Comparison of ENCODE assay signal across 9 cellular contexts in the genomic region with DNA sequence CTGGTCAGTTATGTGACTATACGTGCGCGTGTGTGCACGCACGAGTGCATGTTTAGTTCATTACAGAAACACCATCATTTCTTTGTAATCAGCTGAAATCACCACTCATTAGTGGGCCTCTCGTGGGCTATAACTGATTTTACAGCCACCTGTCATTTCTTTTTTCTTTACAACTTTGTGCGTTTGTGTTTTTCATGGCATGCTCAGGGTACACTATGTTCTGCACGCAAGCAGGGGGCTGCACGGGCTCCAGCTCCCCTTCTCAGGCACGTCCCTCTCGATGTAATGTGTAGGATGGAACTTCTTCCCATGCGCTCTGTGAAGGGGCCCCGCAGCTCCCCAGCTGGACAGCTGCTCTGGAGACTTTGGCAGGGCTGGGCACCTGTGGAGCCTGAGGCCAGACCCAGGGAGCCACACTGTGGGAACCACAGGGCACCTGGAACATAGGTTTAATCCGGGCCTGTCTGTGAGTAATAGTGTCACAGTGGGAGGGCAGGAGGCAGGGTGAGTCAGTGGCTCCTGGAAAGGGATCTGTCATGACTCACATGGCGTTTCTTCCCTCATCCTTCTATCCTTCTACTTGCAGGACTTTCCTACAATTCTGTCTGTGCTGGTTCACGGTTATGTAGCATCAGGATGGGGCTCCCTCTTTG. TPM values are rescaled to one million over a fixed set of nuclear protein-coding genes. Genes with fewer than 3 reads are reported as not detected.
A peak's percentile ranks its signal among the peaks of the same experiment; 100 is the strongest.
DNase-seq lines count a peak whose midpoint lies in the region; ATAC-seq, FAIRE-seq and TF ChIP-seq lines count a peak whose summit lies in the region.
"Had no signal": no experiment of that assay in that cellular context is flagged by ENCODE, and none has a peak within 500 bp of the region (broad histone marks: within the 10 kb centered on the region; RNA-seq: fewer than 3 reads in every experiment).

No MANE protein-coding gene starts in this region.

- TF ChIP-seq CTCF in K562 (IDR thresholded peaks at IDR 0.05 in 2 of 3, conservative IDR thresholded peaks at IDR 0.05 in 1 of 3; ENCODE audit: insufficient read depth in 2 of 3, low read depth in 1 of 3, low read length in 3 of 3) = no peak
- TF ChIP-seq CTCF in HepG2 (CRISPR knock-in tag; IDR thresholded peaks at IDR 0.05) = no peak
- no peak for TF ChIP-seq CTCF in uterus (IDR thresholded peaks at IDR 0.05)

- WGBS in K562 (ENCODE audit: insufficient coverage, low coverage, missing lambda C conversion rate) = 13% methylated on average over 16 of the region's 16 CpGs
- 42% methylated on average over 16 of the region's 16 CpGs for WGBS in HepG2 (ENCODE audit: low lambda C conversion rate)

- H3K4me1 ChIP-seq in HUES48 (ENCODE audit: control insufficient read depth, insufficient read depth, low read length) = 0 out of 2 replicates have a peak, but pooled peaks cover 12% of the 10 kb centered on the region
- no peaks in the 10 kb centered on the region for H3K4me1 ChIP-seq in K562 (replicated peaks in 1 of 2; ENCODE audit: control insufficient read depth in 2 of 2, insufficient read depth in 2 of 2, low read length in 2 of 2)
- peaks cover 8% of the 10 kb centered on the region; the same call in 1 of the 2 replicates for H3K4me1 ChIP-seq in HepG2 (ENCODE audit: insufficient read depth, low read length)
- H3K4me1 ChIP-seq in uterus = no peaks in the 10 kb centered on the region

- no peak for FAIRE-seq in K562 (lab: Jason Lieb, UNC)
- FAIRE-seq in HepG2 (lab: Jason Lieb, UNC) = no peak

- POLR2A ChIA-PET in K562 (lab: Yijun Ruan, JAX) (no interaction called here), HepG2 (lab: Yijun Ruan, JAX) (no interaction called here)

- no peak for ATAC-seq in K562
- no peak for ATAC-seq in HepG2
- ATAC-seq in HG03039 (IDR thresholded peaks at IDR 0.05; ENCODE audit: unreplicated experiment) = no peak

- no peaks in the 10 kb centered on the region for H3K36me3 ChIP-seq in HUES48 (ENCODE audit: control insufficient read depth, insufficient read depth, low read length)
- H3K36me3 ChIP-seq in K562 (ENCODE audit: control insufficient read depth, insufficient read depth, low read length) = no peaks in the 10 kb centered on the region
- H3K36me3 ChIP-seq in HepG2 (replicated peaks in 1 of 2; ENCODE audit: control insufficient read depth in 1 of 2, insufficient read depth in 2 of 2, low read length in 2 of 2) = no peaks in the 10 kb centered on the region
- no peaks in the 10 kb centered on the region for H3K36me3 ChIP-seq in uterus
- H3K36me3 ChIP-seq: neutrophil had no signal

- no peaks in the 10 kb centered on the region for H3K9me1 ChIP-seq in K562 (ENCODE audit: control insufficient read depth, insufficient read depth, low read length)

- H3K4me3 ChIP-seq in HUES48 (ENCODE audit: low read depth, low read length) = no peak overlapping the region
- no peak overlapping the region for H3K4me3 ChIP-seq in K562
- H3K4me3 ChIP-seq in HepG2 (replicated peaks in 1 of 3; ENCODE audit: insufficient read depth in 1 of 3, low read depth in 2 of 3, low read length in 3 of 3) = no peak overlapping the region
- no peak overlapping the region for H3K4me3 ChIP-seq in uterus

- intact Hi-C loops in K562 (cut with micrococcal nuclease) = no loop called here
- intact Hi-C loops in HepG2 (cut with micrococcal nuclease; ENCODE audit: unreplicated experiment) = no loop called here
- intact Hi-C loops in uterus (cut with DNase I; ENCODE audit: low total_unique reads) = no loop called here

- H3K27ac ChIP-seq in HUES48 (ENCODE audit: low read depth, low read length) (peak overlapping the region; percentile 34), K562 (ENCODE audit: extremely low read depth, low read depth, low read length) (no peak overlapping the region), HepG2 (ENCODE audit: extremely low read length, insufficient read depth, low read length) (no peak overlapping the region), uterus (no peak overlapping the region)
- H3K27ac ChIP-seq: neutrophil had no signal

- no peak for TF ChIP-seq RAD21 in K562 (CRISPR knock-in tag; conservative IDR thresholded peaks at IDR 0.05 in 1 of 2, IDR thresholded peaks at IDR 0.05 in 1 of 2)
- no peak for TF ChIP-seq RAD21 in HepG2 (CRISPR knock-in tag; IDR thresholded peaks at IDR 0.05)

- no peaks in the 10 kb centered on the region for H3K79me2 ChIP-seq in K562 (ENCODE audit: control insufficient read depth, insufficient read depth, low read length)
- H3K79me2 ChIP-seq in HepG2 (ENCODE audit: insufficient read depth, low read length) = no peaks in the 10 kb centered on the region

- H4K20me1 ChIP-seq in K562 (replicated peaks; ENCODE audit: control insufficient read depth, insufficient read depth, low read length) (no peaks in the 10 kb centered on the region), HepG2 (ENCODE audit: insufficient read depth, low read length) (no peaks in the 10 kb centered on the region)

- H3K4me2 ChIP-seq in K562 (ENCODE audit: insufficient read depth, low read length) (no peak overlapping the region), HepG2 (ENCODE audit: low read depth, low read length) (no peak overlapping the region)

- BruUV-seq in K562 (replicated peaks; lab: Mats Ljungman, UMichigan) (no TSS peak), HepG2 (replicated peaks; lab: Mats Ljungman, UMichigan) (no TSS peak)

- DNase-seq in AG08396 (ENCODE audit: low spot score) (peak; percentile 77), K562 (ENCODE audit: extremely low read depth in 1 of 4, low spot score in 3 of 4) (peak in 2 of 4 experiments; percentile 25), HepG2 (ENCODE audit: low spot score) (no peak), activated gamma-delta T cell (lab: John Stamatoyannopoulos, UW) (no peak), uterus (no peak), ureter (ENCODE audit: low spot score) (no peak)

- H3K27me3 ChIP-seq in HUES48 (ENCODE audit: control insufficient read depth, insufficient read depth, low read length) (no peaks in the 10 kb centered on the region), K562 (ENCODE audit: control insufficient read depth in 2 of 2, insufficient read depth in 2 of 2, low read length in 2 of 2) (peaks cover 8 to 39% of the 10 kb centered on the region in 2 experiments; a peak in 3 of 5 replicates), HepG2 (ENCODE audit: control insufficient read depth in 1 of 2, insufficient read depth in 2 of 2, low read length in 2 of 2) (peaks cover 2 to 17% of the 10 kb centered on the region in 2 experiments; a peak in 3 of 5 replicates), uterus (no peaks in the 10 kb centered on the region)

- H2AFZ ChIP-seq in K562 (ENCODE audit: low read depth, low read length) (no peak overlapping the region), HepG2 (ENCODE audit: low read length) (no peak overlapping the region)

- in situ Hi-C loops in K562 (cut with MboI) = no loop called here
- in situ Hi-C loops in HepG2 (cut with HindIII; ENCODE audit: extremely low pct_ligation_motif_present, low pct_unique_long_range_greater_than_20kb) = no loop called here

- no peak for TF ChIP-seq POLR2A in K562 (conservative IDR thresholded peaks at IDR 0.05)
- TF ChIP-seq POLR2A in HepG2 (IDR thresholded peaks at IDR 0.05; ENCODE audit: insufficient read depth in 1 of 2, low read depth in 2 of 2, low read length in 2 of 2) = no peak
- TF ChIP-seq POLR2A in uterus (IDR thresholded peaks at IDR 0.05) = no peak

- CTCF ChIA-PET in K562 (lab: Yijun Ruan, JAX; ENCODE audit: low intra/inter-chr PET ratio) = no interaction called here
- CTCF ChIA-PET in HepG2 (lab: Yijun Ruan, JAX; ENCODE audit: low intra/inter-chr PET ratio, low total read pairs) = no interaction called here

- TF ChIP-seq EP300 in K562 (IDR thresholded peaks at IDR 0.05; ENCODE audit: low read length) (no peak), HepG2 (IDR thresholded peaks at IDR 0.05; ENCODE audit: low read depth in 2 of 2, low read length in 2 of 2) (no peak), HepG2 (CRISPR knock-in tag; IDR thresholded peaks at IDR 0.05; ENCODE audit: borderline replicate concordance) (no peak)

- H3K9ac ChIP-seq in HUES48 (ENCODE audit: low read depth, low read length) (no peak overlapping the region), K562 (ENCODE audit: insufficient read depth in 1 of 2, low read depth in 2 of 2, low read length in 2 of 2) (no peak overlapping the region), HepG2 (ENCODE audit: insufficient read depth, low read depth, low read length) (no peak overlapping the region)

- H3K9me3 ChIP-seq in HUES48 (ENCODE audit: control insufficient read depth, insufficient read depth, low read length) (0 out of 2 replicates have a peak, but pooled peaks cover 3% of the 10 kb centered on the region), K562 (replicated peaks; ENCODE audit: control insufficient read depth, insufficient read depth, low read depth, low read length) (peaks cover 10% of the 10 kb centered on the region), HepG2 (ENCODE audit: low read length) (peaks cover 14% of the 10 kb centered on the region), uterus (peaks cover 0 to 3% of the 10 kb centered on the region in 2 donors)
- H3K9me3 ChIP-seq: neutrophil had no signal

RNA-seq across cellular contexts. Expression of a gene that starts 4.9 kb away (rescaled TPM):
- total RNA-seq in K562 (2011; cell fraction: chromatin; rRNA removed; ENCODE audit: low replicate concordance) = not detected in 2 replicates
- total RNA-seq in K562 (2011; cell fraction: nucleolus; rRNA removed) = not detected in 2 replicates
- not detected in 2 replicates for total RNA-seq in K562 (2011; cell fraction: nucleoplasm; rRNA removed)
- total RNA-seq in K562 (2014; rRNA removed) (0.14 and 0.16 TPM in 2 replicates), K562 (2014; rRNA removed; fragmentation: Illumina TruSeq; extraction: Trizol) (0.18 TPM in 1 of 2 replicates, not detected in the other), K562 (2015; rRNA removed; fragmentation: Illumina TruSeq; extraction: Trizol) (0.11 TPM in 1 of 2 replicates, not detected in the other), K562 (2021) (0.11 and 0.22 TPM in 2 replicates), HepG2 (2016; rRNA removed; fragmentation: Illumina TruSeq; extraction: Trizol) (not detected in 2 replicates), uterus (1 to 10 TPM in 2 of 4 donors, under 1 TPM in 1, not detected in 1; 0.29 to 2.6 (median 1.8) TPM), ureter (0.39 TPM)
- polyA plus RNA-seq in K562 (2011; rRNA removed) (not detected in 2 replicates), K562 (2014; fragmentation: Illumina TruSeq; extraction: Trizol) (not detected in 2 replicates), K562 (2014; fragmentation: Nextera tagmentation; extraction: Ambion mirVana) (under 1 TPM; 0.25 to 0.55 TPM), K562 (2014; rRNA removed) (0.13 and 0.35 TPM in 2 replicates), HepG2 (2011; rRNA removed) (not detected in 2 replicates)
- 0.04 and 0.09 TPM in 2 replicates for polyA plus RNA-seq in K562 (2011; cell fraction: cytosol; rRNA removed)
- polyA plus RNA-seq in K562 (2011; cell fraction: nucleus; rRNA removed) = 0.13 TPM in 1 of 2 replicates, not detected in the other
- polyA plus RNA-seq in K562 (2012) = 0.79 and 1.2 TPM in 2 replicates
- not detected in 2 replicates for polyA minus RNA-seq in K562 (2011; rRNA and poly(A)+ RNA removed)
- not detected in 2 replicates for polyA minus RNA-seq in K562 (2011; cell fraction: cytosol; rRNA and poly(A)+ RNA removed)
- not detected in 2 replicates for polyA minus RNA-seq in K562 (2011; cell fraction: nucleus; rRNA and poly(A)+ RNA removed)
- total RNA-seq in HepG2 (2016; cell fraction: cytosol; rRNA removed; fragmentation: Illumina TruSeq; extraction: Trizol; ENCODE audit: low read depth) = not detected in 2 replicates
- total RNA-seq in HepG2 (2016; cell fraction: insoluble cytoplasmic fraction; rRNA removed; fragmentation: Illumina TruSeq; extraction: Trizol) = not detected in 2 replicates
- total RNA-seq in HepG2 (2016; cell fraction: membrane; rRNA removed; fragmentation: Illumina TruSeq; extraction: Trizol) = not detected in 2 replicates
- total RNA-seq in HepG2 (2016; cell fraction: nucleus; rRNA removed; fragmentation: Illumina TruSeq; extraction: Trizol) = not detected in 2 replicates
- polyA plus RNA-seq in HepG2 (2011; cell fraction: cytosol; rRNA removed) = not detected in 2 replicates
- not detected in 2 replicates for polyA plus RNA-seq in HepG2 (2011; cell fraction: nucleus; rRNA removed)
- polyA plus RNA-seq in HepG2 (2012) = 0.55 TPM in 1 of 2 replicates, not detected in the other
- not detected in 2 replicates for polyA plus RNA-seq in HepG2 (2016; cell fraction: cytosol; fragmentation: Illumina TruSeq; extraction: Trizol; ENCODE audit: low read depth)
- not detected in 2 replicates for polyA plus RNA-seq in HepG2 (2016; cell fraction: insoluble cytoplasmic fraction; fragmentation: Illumina TruSeq; extraction: Trizol; ENCODE audit: low read depth)
- not detected in 2 replicates for polyA plus RNA-seq in HepG2 (2016; cell fraction: membrane; fragmentation: Illumina TruSeq; extraction: Trizol; ENCODE audit: low read depth)
- not detected in 2 replicates for polyA plus RNA-seq in HepG2 (2016; cell fraction: nucleus; fragmentation: Illumina TruSeq; extraction: Trizol; ENCODE audit: insufficient read depth, low read depth)
- not detected in 2 replicates for polyA minus RNA-seq in HepG2 (2011; rRNA and poly(A)+ RNA removed; ENCODE audit: low replicate concordance)
- not detected in 2 replicates for polyA minus RNA-seq in HepG2 (2011; cell fraction: cytosol; rRNA and poly(A)+ RNA removed)
- polyA minus RNA-seq in HepG2 (2011; cell fraction: nucleus; rRNA and poly(A)+ RNA removed) = not detected in 2 replicates

RNA-seq across cellular contexts. Expression of a gene that starts 16.4 kb away (rescaled TPM):
- total RNA-seq in K562 (2011; cell fraction: chromatin; rRNA removed; ENCODE audit: low replicate concordance) = 52.9 and 122 TPM in 2 replicates
- total RNA-seq in K562 (2011; cell fraction: nucleolus; rRNA removed) = 80.8 and 98.2 TPM in 2 replicates
- 90.6 and 91.5 TPM in 2 replicates for total RNA-seq in K562 (2011; cell fraction: nucleoplasm; rRNA removed)
- total RNA-seq in K562 (2014; rRNA removed) (82.0 and 96.9 TPM in 2 replicates), K562 (2014; rRNA removed; fragmentation: Illumina TruSeq; extraction: Trizol) (52.0 and 57.7 TPM in 2 replicates), K562 (2015; rRNA removed; fragmentation: Illumina TruSeq; extraction: Trizol) (56.9 and 59.5 TPM in 2 replicates), K562 (2021) (73.2 and 80.6 TPM in 2 replicates), HepG2 (2016; rRNA removed; fragmentation: Illumina TruSeq; extraction: Trizol) (52.2 and 59.0 TPM in 2 replicates), uterus (10 to 100 TPM; 12.4 to 85.3 (median 49.4) TPM), ureter (64.2 TPM)
- polyA plus RNA-seq in K562 (2011; rRNA removed) (90.6 and 96.8 TPM in 2 replicates), K562 (2014; fragmentation: Illumina TruSeq; extraction: Trizol) (73.0 and 80.6 TPM in 2 replicates), K562 (2014; fragmentation: Nextera tagmentation; extraction: Ambion mirVana) (1 to 10 TPM; 1.6 to 2.8 TPM), K562 (2014; rRNA removed) (75.1 and 96.5 TPM in 2 replicates), HepG2 (2011; rRNA removed) (60.3 and 65.6 TPM in 2 replicates)
- polyA plus RNA-seq in K562 (2011; cell fraction: cytosol; rRNA removed) = 88.6 and 98.5 TPM in 2 replicates
- polyA plus RNA-seq in K562 (2011; cell fraction: nucleus; rRNA removed) = 128 and 156 TPM in 2 replicates
- 75.1 and 76.7 TPM in 2 replicates for polyA plus RNA-seq in K562 (2012)
- polyA minus RNA-seq in K562 (2011; rRNA and poly(A)+ RNA removed) = 46.0 and 54.8 TPM in 2 replicates
- 25.1 and 28.8 TPM in 2 replicates for polyA minus RNA-seq in K562 (2011; cell fraction: cytosol; rRNA and poly(A)+ RNA removed)
- 46.4 and 60.2 TPM in 2 replicates for polyA minus RNA-seq in K562 (2011; cell fraction: nucleus; rRNA and poly(A)+ RNA removed)
- 32.5 and 39.5 TPM in 2 replicates for total RNA-seq in HepG2 (2016; cell fraction: cytosol; rRNA removed; fragmentation: Illumina TruSeq; extraction: Trizol; ENCODE audit: low read depth)
- 50.3 and 53.4 TPM in 2 replicates for total RNA-seq in HepG2 (2016; cell fraction: insoluble cytoplasmic fraction; rRNA removed; fragmentation: Illumina TruSeq; extraction: Trizol)
- 72.2 and 82.9 TPM in 2 replicates for total RNA-seq in HepG2 (2016; cell fraction: membrane; rRNA removed; fragmentation: Illumina TruSeq; extraction: Trizol)
- 29.8 and 32.8 TPM in 2 replicates for total RNA-seq in HepG2 (2016; cell fraction: nucleus; rRNA removed; fragmentation: Illumina TruSeq; extraction: Trizol)
- polyA plus RNA-seq in HepG2 (2011; cell fraction: cytosol; rRNA removed) = 59.3 and 64.4 TPM in 2 replicates
- 71.8 and 75.7 TPM in 2 replicates for polyA plus RNA-seq in HepG2 (2011; cell fraction: nucleus; rRNA removed)
- polyA plus RNA-seq in HepG2 (2012) = 36.1 and 46.4 TPM in 2 replicates
- 51.9 and 71.1 TPM in 2 replicates for polyA plus RNA-seq in HepG2 (2016; cell fraction: cytosol; fragmentation: Illumina TruSeq; extraction: Trizol; ENCODE audit: low read depth)
- 67.7 and 77.1 TPM in 2 replicates for polyA plus RNA-seq in HepG2 (2016; cell fraction: insoluble cytoplasmic fraction; fragmentation: Illumina TruSeq; extraction: Trizol; ENCODE audit: low read depth)
- polyA plus RNA-seq in HepG2 (2016; cell fraction: membrane; fragmentation: Illumina TruSeq; extraction: Trizol; ENCODE audit: low read depth) = 72.0 and 86.2 TPM in 2 replicates
- polyA plus RNA-seq in HepG2 (2016; cell fraction: nucleus; fragmentation: Illumina TruSeq; extraction: Trizol; ENCODE audit: insufficient read depth, low read depth) = 65.4 and 71.2 TPM in 2 replicates
- 55.8 and 105 TPM in 2 replicates for polyA minus RNA-seq in HepG2 (2011; rRNA and poly(A)+ RNA removed; ENCODE audit: low replicate concordance)
- 19.1 and 20.7 TPM in 2 replicates for polyA minus RNA-seq in HepG2 (2011; cell fraction: cytosol; rRNA and poly(A)+ RNA removed)
- polyA minus RNA-seq in HepG2 (2011; cell fraction: nucleus; rRNA and poly(A)+ RNA removed) = 38.1 and 44.4 TPM in 2 replicates

RNA-seq across cellular contexts. Expression of a gene that starts 43.2 kb away (rescaled TPM):
- total RNA-seq in K562 (2011; cell fraction: chromatin; rRNA removed; ENCODE audit: low replicate concordance) = not detected in 2 replicates
- total RNA-seq in K562 (2011; cell fraction: nucleolus; rRNA removed) = not detected in 2 replicates
- not detected in 2 replicates for total RNA-seq in K562 (2011; cell fraction: nucleoplasm; rRNA removed)
- total RNA-seq in K562 (2014; rRNA removed) (not detected in 2 replicates), K562 (2014; rRNA removed; fragmentation: Illumina TruSeq; extraction: Trizol) (not detected in 2 replicates), K562 (2015; rRNA removed; fragmentation: Illumina TruSeq; extraction: Trizol) (not detected in 2 replicates), K562 (2021) (not detected in 2 replicates), HepG2 (2016; rRNA removed; fragmentation: Illumina TruSeq; extraction: Trizol) (1.7 and 1.8 TPM in 2 replicates), uterus (not detected), ureter (not detected)
- polyA plus RNA-seq in K562 (2011; rRNA removed) (not detected in 2 replicates), K562 (2014; fragmentation: Illumina TruSeq; extraction: Trizol) (not detected in 2 replicates), K562 (2014; fragmentation: Nextera tagmentation; extraction: Ambion mirVana) (not detected), K562 (2014; rRNA removed) (not detected in 2 replicates), HepG2 (2011; rRNA removed) (not detected in 2 replicates)
- polyA plus RNA-seq in K562 (2011; cell fraction: cytosol; rRNA removed) = 0.12 TPM in 1 of 2 replicates, not detected in the other
- polyA plus RNA-seq in K562 (2011; cell fraction: nucleus; rRNA removed) = 0.27 TPM in 1 of 2 replicates, not detected in the other
- polyA plus RNA-seq in K562 (2012) = not detected in 2 replicates
- polyA minus RNA-seq in K562 (2011; rRNA and poly(A)+ RNA removed) = not detected in 2 replicates
- polyA minus RNA-seq in K562 (2011; cell fraction: cytosol; rRNA and poly(A)+ RNA removed) = not detected in 2 replicates
- polyA minus RNA-seq in K562 (2011; cell fraction: nucleus; rRNA and poly(A)+ RNA removed) = not detected in 2 replicates
- total RNA-seq in HepG2 (2016; cell fraction: cytosol; rRNA removed; fragmentation: Illumina TruSeq; extraction: Trizol; ENCODE audit: low read depth) = 0.62 TPM in 1 of 2 replicates, not detected in the other
- 0.56 and 1.0 TPM in 2 replicates for total RNA-seq in HepG2 (2016; cell fraction: insoluble cytoplasmic fraction; rRNA removed; fragmentation: Illumina TruSeq; extraction: Trizol)
- total RNA-seq in HepG2 (2016; cell fraction: membrane; rRNA removed; fragmentation: Illumina TruSeq; extraction: Trizol) = 0.34 TPM in 1 of 2 replicates, not detected in the other
- total RNA-seq in HepG2 (2016; cell fraction: nucleus; rRNA removed; fragmentation: Illumina TruSeq; extraction: Trizol) = not detected in 2 replicates
- polyA plus RNA-seq in HepG2 (2011; cell fraction: cytosol; rRNA removed) = 0.18 TPM in 1 of 2 replicates, not detected in the other
- 1.1 TPM in 1 of 2 replicates, not detected in the other for polyA plus RNA-seq in HepG2 (2011; cell fraction: nucleus; rRNA removed)
- polyA plus RNA-seq in HepG2 (2012) = not detected in 2 replicates
- 0.51 TPM in 1 of 2 replicates, not detected in the other for polyA plus RNA-seq in HepG2 (2016; cell fraction: cytosol; fragmentation: Illumina TruSeq; extraction: Trizol; ENCODE audit: low read depth)
- polyA plus RNA-seq in HepG2 (2016; cell fraction: insoluble cytoplasmic fraction; fragmentation: Illumina TruSeq; extraction: Trizol; ENCODE audit: low read depth) = 1.1 and 2.1 TPM in 2 replicates
- polyA plus RNA-seq in HepG2 (2016; cell fraction: membrane; fragmentation: Illumina TruSeq; extraction: Trizol; ENCODE audit: low read depth) = not detected in 2 replicates
- polyA plus RNA-seq in HepG2 (2016; cell fraction: nucleus; fragmentation: Illumina TruSeq; extraction: Trizol; ENCODE audit: insufficient read depth, low read depth) = not detected in 2 replicates
- not detected in 2 replicates for polyA minus RNA-seq in HepG2 (2011; rRNA and poly(A)+ RNA removed; ENCODE audit: low replicate concordance)
- not detected in 2 replicates for polyA minus RNA-seq in HepG2 (2011; cell fraction: cytosol; rRNA and poly(A)+ RNA removed)
- polyA minus RNA-seq in HepG2 (2011; cell fraction: nucleus; rRNA and poly(A)+ RNA removed) = not detected in 2 replicates
